In the genomic region with DNA sequence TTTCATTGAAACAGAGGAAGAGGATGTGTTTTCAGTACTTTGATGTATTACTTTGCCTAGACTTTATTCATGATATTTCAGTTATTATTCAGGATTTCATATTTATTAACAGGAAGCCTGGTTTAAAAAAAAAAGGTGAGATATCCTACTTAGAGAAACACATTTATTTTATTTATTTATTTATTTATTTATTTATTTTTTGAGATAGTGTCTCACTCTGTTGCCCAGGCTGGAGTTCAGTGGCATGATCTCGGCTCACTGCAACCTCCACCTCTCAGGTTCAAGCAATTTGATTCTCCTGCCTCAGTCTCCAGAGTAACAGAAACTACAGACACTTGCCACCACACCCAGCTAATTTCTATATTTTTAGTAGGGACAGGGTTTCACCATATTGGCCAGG, we compare ENCODE assay signal across 29 cellular contexts.
"Had no signal": no experiment of that assay in that cellular context is flagged by ENCODE, and none has a peak within 500 bp of the region (broad histone marks: within the 10 kb centered on the region; RNA-seq: fewer than 3 reads in every experiment).

No MANE protein-coding gene starts in this region.

- H3K4me2 ChIP-seq: SK-N-SH had no signal

- DNase-seq: Kasumi-1, KG1, MM.1S, MV-4-11, NCI-H1092, NCI-H1105, NCI-H1417 treated with DMSO at 0.1 percent for 48 hours, NCI-H1436 treated with DMSO at 0.1 percent for 48 hours, NCI-H1694 treated with DMSO at 0.1 percent for 48 hours, NCI-H187 treated with DMSO at 0.1 percent for 48 hours, NCI-H2029, NCI-H2081, NCI-H2171 treated with DMSO at 0.1 percent for 48 hours, NCI-H226, NCI-H446 treated with DMSO at 0.1 percent for 48 hours, NCI-H510A, NCI-H524, NCI-H526, NCI-H69, NCI-H748 treated with DMSO at 0.1 percent for 48 hours, NCI-H82, OCI-M1, PC-3, Right ventricle myocardium superior, SHP77 treated with DMSO at 0.1 percent for 48 hours, SK-N-SH, SW 1271 had no signal

- ATAC-seq: K562 had no signal

- H3K36me3 ChIP-seq: SJSA1 had no signal

- H3K9ac ChIP-seq: SK-N-SH had no signal

- H3K27me3 ChIP-seq: SJSA1 had no signal

- FAIRE-seq: K562 had no signal

- H3K9me3 ChIP-seq: SJSA1, SK-N-SH had no signal

- H3K4me3 ChIP-seq: K562, SJSA1 had no signal

- H3K27ac ChIP-seq: SJSA1 had no signal
